ENCODE assay signal across 7 cellular contexts in the genomic region with DNA sequence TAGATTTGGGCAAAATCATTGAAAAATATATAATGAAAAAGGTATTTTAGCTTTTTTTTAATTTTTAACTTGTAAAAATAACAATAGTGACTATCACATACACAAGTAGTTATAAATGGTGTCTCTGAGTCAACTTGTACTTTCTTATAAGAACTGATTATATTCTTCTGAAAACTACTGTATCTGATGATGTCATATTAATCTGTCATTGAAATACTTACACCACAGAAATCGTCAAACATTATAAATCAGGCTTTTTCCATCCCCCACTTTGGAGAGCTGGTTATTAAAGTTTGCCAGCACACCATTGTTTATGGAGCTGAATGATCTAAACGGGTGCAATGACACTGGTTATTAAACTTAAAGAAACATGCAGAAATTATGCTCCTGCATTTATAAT.
"Had no signal": no experiment of that assay in that cellular context is flagged by ENCODE, and none has a peak within 500 bp of the region (broad histone marks: within the 10 kb centered on the region; RNA-seq: fewer than 3 reads in every experiment).

No MANE protein-coding gene starts in this region.

- H3K4me3 ChIP-seq: GM12878 had no signal

- ATAC-seq: GM12878 had no signal

- FAIRE-seq: G401.6, GM12878, GM12891, GM18507, GM19239 had no signal

- DNase-seq: GDM1, GF-D8 had no signal
